ENCODE assay signal across 8 cellular contexts in the genomic region with DNA sequence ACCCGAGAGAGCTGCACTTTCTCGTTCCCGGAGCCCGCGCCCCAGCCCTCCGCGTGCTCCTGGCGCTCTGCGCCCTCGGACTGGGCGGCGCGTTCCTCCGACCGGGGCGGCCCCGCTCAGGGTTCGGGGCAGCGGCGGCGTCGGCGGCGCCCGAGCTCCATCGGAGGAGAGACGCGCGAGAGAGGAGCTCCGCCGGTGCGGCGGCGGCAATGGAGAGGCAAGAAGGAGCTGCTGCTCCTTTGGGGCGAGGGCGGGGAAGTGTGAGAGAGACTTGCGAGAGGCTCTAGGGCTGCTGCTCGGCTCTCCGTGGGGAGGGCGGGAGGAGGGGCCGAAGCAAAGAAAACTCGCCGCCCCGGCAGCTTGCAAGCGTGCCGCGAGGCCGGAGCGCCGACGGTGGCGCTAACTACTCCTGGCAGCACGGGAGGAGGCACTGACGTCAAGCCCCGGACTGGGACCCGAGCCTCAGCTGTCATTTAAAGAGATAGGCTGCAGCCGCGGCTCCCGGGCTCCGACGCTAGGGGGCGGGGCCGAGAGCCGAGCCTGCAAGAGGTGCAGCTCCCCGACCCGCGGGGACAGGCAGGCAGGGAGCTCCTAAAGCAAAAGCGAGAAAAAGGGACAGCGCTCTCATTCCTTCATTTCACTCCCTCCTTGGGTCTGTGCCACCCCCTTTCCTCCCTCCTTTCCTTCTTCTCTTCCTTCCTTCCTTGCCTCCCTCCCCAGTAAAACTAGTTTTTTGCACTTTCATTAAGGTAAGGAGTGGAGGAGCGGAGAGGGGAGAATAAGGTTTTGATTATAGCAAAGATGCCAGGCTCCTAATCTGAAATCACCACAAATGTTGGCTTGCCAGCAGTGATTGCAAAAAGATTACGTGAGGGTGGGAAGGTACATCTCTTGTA. TPM values are rescaled to one million over a fixed set of nuclear protein-coding genes. Genes with fewer than 3 reads are reported as not detected.
DNase-seq lines count a peak whose midpoint lies in the region; ATAC-seq and TF ChIP-seq lines count a peak whose summit lies in the region.

A gene (minus strand): TSS at position 262 of the 896 bp plus-strand sequence.

- peaks cover 3% of the 10 kb centered on the region for H3K36me3 Mint-ChIP-seq in activated CD8-positive, alpha-beta T cell treated with anti-CD3 and anti-CD28 coated beads, Interleukin-2, amount 10 ng/mL, durations not matched to agents 7 days and 5 days (ENCODE audit: low read depth)

- peaks cover 6% of the 10 kb centered on the region for H3K4me1 Mint-ChIP-seq in activated CD8-positive, alpha-beta T cell treated with anti-CD3 and anti-CD28 coated beads, Interleukin-2, amount 10 ng/mL, durations not matched to agents 7 days and 5 days (ENCODE audit: low read depth)

- peak within 1 kb of the TSS; percentile 55 for H3K4me3 Mint-ChIP-seq in activated CD8-positive, alpha-beta T cell treated with anti-CD3 and anti-CD28 coated beads, Interleukin-2, amount 10 ng/mL, durations not matched to agents 7 days and 5 days

- peak; percentile 75 for TF ChIP-seq CTCF in epithelial cell of esophagus (IDR thresholded peaks at IDR 0.05; ENCODE audit: insufficient read depth, low read depth, low read length, missing control alignments)

- H3K9me3 Mint-ChIP-seq in activated CD8-positive, alpha-beta T cell treated with anti-CD3 and anti-CD28 coated beads, Interleukin-2, amount 10 ng/mL, durations not matched to agents 7 days and 5 days (ENCODE audit: insufficient read depth): no peaks in the 10 kb centered on the region

- peak within 1 kb of the TSS; percentile 53 for H3K4me3 ChIP-seq in epithelial cell of esophagus (ENCODE audit: low read length)

- H3K27ac Mint-ChIP-seq in activated CD8-positive, alpha-beta T cell treated with anti-CD3 and anti-CD28 coated beads, Interleukin-2, amount 10 ng/mL, durations not matched to agents 7 days and 5 days: no peak within 1 kb of the TSS

- CTCF ChIA-PET in activated CD8-positive, alpha-beta T cell treated with anti-CD3 and anti-CD28 coated beads, Interleukin-2, amount 10 ng/mL, durations not matched to agents 7 days and 5 days (lab: Charles Lee): interaction anchor here (0.6 to 1.8 kb wide), 8 partner anchors 13 to 230 kb away, joined by 3 to 7 read pairs (median 4); a partner anchor contains a TSS

- peak; percentile 97 for DNase-seq in Ammon's horn (ENCODE audit: low spot score)
- peak; percentile 35 for DNase-seq in NCI-H345 (lab: John Stamatoyannopoulos, UW)
- peak; percentile 77 for DNase-seq in activated CD8-positive, alpha-beta T cell treated with anti-CD3 and anti-CD28 coated beads, Interleukin-2, amount 10 ng/mL, durations not matched to agents 7 days and 5 days
- peak; percentile 84 for DNase-seq in epithelial cell of esophagus (ENCODE audit: low read depth)
- DNase-seq in mesenteric fat pad (ENCODE audit: low spot score): peak; percentile 90
- peak; percentile 3 to 4 for DNase-seq in stimulated activated CD8-positive, alpha-beta memory T cell treated with anti-CD3 and anti-CD28 coated beads, Interleukin-15, amount 100 ng/mL, for 4 hours (ENCODE audit: low read depth in 2 of 2)

- ATAC-seq in GM19025 (IDR thresholded peaks at IDR 0.05; ENCODE audit: low read depth, unreplicated experiment): peak; percentile 92
- peak; percentile 94 for ATAC-seq in HG03175 (IDR thresholded peaks at IDR 0.05; ENCODE audit: unreplicated experiment)
- peak; percentile 96 for ATAC-seq in activated CD8-positive, alpha-beta T cell treated with anti-CD3 and anti-CD28 coated beads, Interleukin-2, amount 10 ng/mL, durations not matched to agents 7 days and 5 days

- POLR2A ChIA-PET in activated CD8-positive, alpha-beta T cell treated with anti-CD3 and anti-CD28 coated beads, Interleukin-2, amount 10 ng/mL, durations not matched to agents 7 days and 5 days (lab: Charles Lee): no interaction called here

- peaks cover 35% of the 10 kb centered on the region for H3K27me3 Mint-ChIP-seq in activated CD8-positive, alpha-beta T cell treated with anti-CD3 and anti-CD28 coated beads, Interleukin-2, amount 10 ng/mL, durations not matched to agents 7 days and 5 days (ENCODE audit: low read depth)

RNA-seq across cellular contexts. Expression of the gene that starts here (rescaled TPM):
- total RNA-seq in activated CD8-positive, alpha-beta T cell treated with anti-CD3 and anti-CD28 coated beads, Interleukin-2, amount 10 ng/mL, durations not matched to agents 7 days and 5 days: not detected
- not detected for total RNA-seq in mesenteric fat pad

Comparison
In these comparisons a context has a peak if more than half of its experiments do, and no peak if none do; other contexts are left out.
1. Peak in every context shown above with its lines: DNase-seq, ATAC-seq and H3K4me3 ChIP-seq.
2. Peak in DNase-seq and ATAC-seq in activated CD8-positive, alpha-beta T cell treated with anti-CD3 and anti-CD28 coated beads, Interleukin-2, amount 10 ng/mL, durations not matched to agents 7 days and 5 days; RNA of the gene not detected or under 1 TPM.
3. Peak in DNase-seq in mesenteric fat pad; RNA of the gene not detected or under 1 TPM.
4. DNase-seq: peak in every context shown above with its lines; median percentile 97 in Ammon's horn; 90 in mesenteric fat pad; 84 in epithelial cell of esophagus; 77 in activated CD8-positive, alpha-beta T cell treated with anti-CD3 and anti-CD28 coated beads, Interleukin-2, amount 10 ng/mL, durations not matched to agents 7 days and 5 days; 35 in NCI-H345; 4 in stimulated activated CD8-positive, alpha-beta memory T cell treated with anti-CD3 and anti-CD28 coated beads, Interleukin-15, amount 100 ng/mL, for 4 hours.